ENCODE assay signal across 8 cellular contexts in genomic region chr17:80029235-80029974, GRCh38. TPM values are rescaled to one million over a fixed set of nuclear protein-coding genes. Genes with fewer than 3 reads are reported as not detected.
DNase-seq lines count a peak whose midpoint lies in the region; ATAC-seq and TF ChIP-seq lines count a peak whose summit lies in the region.

No MANE protein-coding gene starts in this region.

- H3K27me3 ChIP-seq in right atrium auricular region (no peaks in the 10 kb centered on the region), subcutaneous abdominal adipose tissue (ENCODE audit: control insufficient read depth in 5 of 5, insufficient read depth in 4 of 5, low read length in 5 of 5) (no peaks in the 10 kb centered on the region)

- H3K27ac Mint-ChIP-seq in T-helper 17 cell = no peak overlapping the region
- no peak overlapping the region for H3K27ac Mint-ChIP-seq in activated naive CD4-positive, alpha-beta T cell treated with anti-CD3 and anti-CD28 coated beads for 36 hours

- peaks cover 9% of the 10 kb centered on the region for H3K4me1 Mint-ChIP-seq in T-helper 17 cell
- no peaks in the 10 kb centered on the region for H3K4me1 Mint-ChIP-seq in activated naive CD4-positive, alpha-beta T cell treated with anti-CD3 and anti-CD28 coated beads for 36 hours (ENCODE audit: low read depth)

- peak overlapping the region; percentile 28 for H3K4me3 Mint-ChIP-seq in T-helper 17 cell
- H3K4me3 Mint-ChIP-seq in activated naive CD4-positive, alpha-beta T cell treated with anti-CD3 and anti-CD28 coated beads for 36 hours = no peak overlapping the region

- DNase-seq in HT1080 (ENCODE audit: low read depth) (peak; percentile 62), T-helper 17 cell (no peak), right atrium auricular region (ENCODE audit: low spot score) (peak; percentile 95), GM19238 (ENCODE audit: insufficient read length, low spot score) (no peak)
- no peak for DNase-seq in stimulated activated CD4-positive, alpha-beta T cell treated with anti-CD3 and anti-CD28 coated beads, Interleukin-4, amount 100 ng/mL, for 4 hours
- no peak for DNase-seq in activated naive CD4-positive, alpha-beta T cell treated with anti-CD3 and anti-CD28 coated beads for 36 hours

- TF ChIP-seq CTCF in right atrium auricular region (IDR thresholded peaks at IDR 0.05) = no peak

- no peaks in the 10 kb centered on the region for H3K36me3 ChIP-seq in right atrium auricular region
- H3K36me3 ChIP-seq in subcutaneous abdominal adipose tissue (ENCODE audit: control insufficient read depth in 5 of 5, insufficient read depth in 5 of 5, low read length in 5 of 5) = no peaks in the 10 kb centered on the region

- H3K27ac ChIP-seq in right atrium auricular region = peak overlapping the region; percentile 41 to 46
- H3K27ac ChIP-seq in subcutaneous abdominal adipose tissue (ENCODE audit: low read depth, low read length) = peak overlapping the region; percentile 94

- H3K9me3 ChIP-seq in T-helper 17 cell (ENCODE audit: control insufficient read depth, low read length, poor library complexity, severe bottlenecking) (no peaks in the 10 kb centered on the region), right atrium auricular region (no peaks in the 10 kb centered on the region), subcutaneous abdominal adipose tissue (ENCODE audit: control insufficient read depth in 5 of 5, low read length in 5 of 5) (no peaks in the 10 kb centered on the region)

- no peak for ATAC-seq in T-helper 17 cell
- no peak for ATAC-seq in HG03039 (IDR thresholded peaks at IDR 0.05; ENCODE audit: unreplicated experiment)

- CTCF ChIA-PET in activated naive CD4-positive, alpha-beta T cell treated with anti-CD3 and anti-CD28 coated beads for 36 hours (lab: Charles Lee) = no interaction called here

- H3K9me3 Mint-ChIP-seq in activated naive CD4-positive, alpha-beta T cell treated with anti-CD3 and anti-CD28 coated beads for 36 hours = no peaks in the 10 kb centered on the region

- H3K27me3 Mint-ChIP-seq in T-helper 17 cell = no peaks in the 10 kb centered on the region
- H3K27me3 Mint-ChIP-seq in activated naive CD4-positive, alpha-beta T cell treated with anti-CD3 and anti-CD28 coated beads for 36 hours (ENCODE audit: low read depth) = peaks cover 4% of the 10 kb centered on the region

- peak overlapping the region in 3 of 5 donors; percentile 9 to 45 (median 18) for H3K9ac ChIP-seq in subcutaneous abdominal adipose tissue (ENCODE audit: low read length in 5 of 5)

- no peaks in the 10 kb centered on the region for H3K36me3 Mint-ChIP-seq in T-helper 17 cell (ENCODE audit: low read depth)
- no peaks in the 10 kb centered on the region for H3K36me3 Mint-ChIP-seq in activated naive CD4-positive, alpha-beta T cell treated with anti-CD3 and anti-CD28 coated beads for 36 hours (ENCODE audit: low read depth)

- H3K4me3 ChIP-seq in right atrium auricular region (no peak overlapping the region), subcutaneous abdominal adipose tissue (ENCODE audit: low read depth in 1 of 5, low read length in 5 of 5) (peak overlapping the region in 3 of 5 donors; percentile 19 to 46 (median 36))

- intact Hi-C loops in activated naive CD4-positive, alpha-beta T cell treated with anti-CD3 and anti-CD28 coated beads for 36 hours (cut with micrococcal nuclease) = no loop called here

- peaks cover 0 to 48% of the 10 kb centered on the region in 2 donors for H3K4me1 ChIP-seq in right atrium auricular region
- H3K4me1 ChIP-seq in subcutaneous abdominal adipose tissue (ENCODE audit: control insufficient read depth in 5 of 5, insufficient read depth in 5 of 5, low read length in 5 of 5) = peaks cover 16 to 94% (median 88%) of the 10 kb centered on the region in 5 donors

RNA-seq across cellular contexts. Expression of gene TBC1D16, which starts 6.3 kb away (rescaled TPM):
- 24.1 and 24.4 TPM in 2 replicates for total RNA-seq in HT1080 (2014; rRNA removed; shearing (Covaris generic))
- 10.9 and 13.3 TPM in 2 replicates for polyA plus RNA-seq in HT1080 (2015; cell fraction: cytosol; rRNA removed)
- polyA plus RNA-seq in HT1080 (2015; cell fraction: nucleus; rRNA removed) = 13.1 and 13.4 TPM in 2 replicates
- 1 to 10 TPM; 1.9 to 2.6 TPM for total RNA-seq in T-helper 17 cell
- 10 to 100 TPM in 1 of 2 donors, 1 to 10 TPM in 1; 9.8 to 19.4 TPM for total RNA-seq in right atrium auricular region
- 10 to 100 TPM; 17.0 to 19.0 TPM for total RNA-seq in activated naive CD4-positive, alpha-beta T cell treated with anti-CD3 and anti-CD28 coated beads for 36 hours

RNA-seq across cellular contexts. Expression of gene CCDC40, which starts 7.0 kb away (rescaled TPM):
- 0.27 and 2.0 TPM in 2 replicates for total RNA-seq in HT1080 (2014; rRNA removed; shearing (Covaris generic))
- 2.1 and 2.4 TPM in 2 replicates for polyA plus RNA-seq in HT1080 (2015; cell fraction: cytosol; rRNA removed)
- 2.0 and 6.1 TPM in 2 replicates for polyA plus RNA-seq in HT1080 (2015; cell fraction: nucleus; rRNA removed)
- 1 to 10 TPM; 3.4 to 4.5 TPM for total RNA-seq in T-helper 17 cell
- total RNA-seq in right atrium auricular region = 1 to 10 TPM; 3.0 to 9.3 TPM
- under 1 TPM in 1 of 2 experiments, not detected in 1; 0.32 TPM for total RNA-seq in activated naive CD4-positive, alpha-beta T cell treated with anti-CD3 and anti-CD28 coated beads for 36 hours

Comparison
In these comparisons a context has a peak if more than half of its experiments do, and no peak if none do; other contexts are left out.
1. DNase-seq: peak in HT1080 (single experiment) and right atrium auricular region (single experiment); none in T-helper 17 cell (0 of 3), stimulated activated CD4-positive, alpha-beta T cell treated with anti-CD3 and anti-CD28 coated beads, Interleukin-4, amount 100 ng/mL, for 4 hours (0 of 2), GM19238 (single experiment) and activated naive CD4-positive, alpha-beta T cell treated with anti-CD3 and anti-CD28 coated beads for 36 hours (single experiment).
2. H3K4me3 ChIP-seq: peak in subcutaneous abdominal adipose tissue (3 of 5); none in right atrium auricular region (0 of 2).